ENCODE assay signal across 27 cellular contexts in the genomic region with DNA sequence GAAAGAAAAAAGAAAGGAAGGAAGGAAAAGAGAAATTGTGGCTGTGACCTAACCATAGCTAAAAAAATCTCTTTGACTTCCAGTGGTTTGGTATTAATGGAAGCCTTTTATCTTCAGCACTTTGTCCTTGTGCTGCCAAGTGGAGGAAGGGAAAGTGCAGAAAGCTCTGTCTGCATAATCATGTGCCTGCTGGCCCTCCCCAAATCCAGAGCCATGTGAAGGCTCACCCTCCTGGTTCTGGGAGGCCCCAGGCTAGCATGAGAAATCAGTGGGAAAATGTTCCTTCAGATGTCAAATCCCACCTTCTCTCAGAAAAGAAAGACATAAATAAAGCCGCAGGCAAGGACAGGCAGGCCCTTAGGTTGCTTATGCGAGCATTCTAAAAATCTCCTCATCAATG. TPM values are rescaled to one million over a fixed set of nuclear protein-coding genes. Genes with fewer than 3 reads are reported as not detected.
DNase-seq lines count a peak whose midpoint lies in the region; ATAC-seq lines count a peak whose summit lies in the region.
"Had no signal": no experiment of that assay in that cellular context is flagged by ENCODE, and none has a peak within 500 bp of the region (broad histone marks: within the 10 kb centered on the region; RNA-seq: fewer than 3 reads in every experiment).

No MANE protein-coding gene starts in this region.

- DNase-seq in COLO829 (ENCODE audit: low spot score) (peak; percentile 17), SK-MEL-5 (ENCODE audit: low read depth, low spot score) (peak; percentile 86), foreskin melanocyte (peak; percentile 85), left kidney (ENCODE audit: low read depth, low spot score) (peak; percentile 16), NCI-H2196 (lab: John Stamatoyannopoulos, UW; ENCODE audit: unreplicated experiment) (no peak), dedifferentiated amniotic fluid mesenchymal stem cell (ENCODE audit: extremely low spot score) (no peak)
- no peak for DNase-seq in stimulated activated CD4-positive, alpha-beta T cell treated with anti-CD3 and anti-CD28 coated beads, Interleukin-2, amount 100 ng/mL, for 48 hours
- DNase-seq: ACHN; activated CD4-positive, alpha-beta T cell treated with anti-CD3 and anti-CD28 coated beads, Interleukin-2, amount 50 U/mL, for 4 hours; activated CD4-positive, CD25-positive, alpha-beta regulatory T cell; activated effector memory CD4-positive, alpha-beta T cell treated with anti-CD3 and anti-CD28 coated beads, Interleukin-2, amount 50 U/mL, for 16 hours; BE2C; cerebellar nuclear complex; COR-L47; GF-D8; H7; left colon; naive B cell; NCI-H1105 treated with DMSO at 0.1 percent for 48 hours; NCI-H1930; NCI-H2227 treated with DMSO at 0.1 percent for 48 hours; NCI-H69; retina; stimulated activated CD4-positive, alpha-beta T cell treated with anti-CD3 and anti-CD28 coated beads, Interleukin-2, amount 100 ng/mL, for 24 hours; T-helper 1 cell had no signal

- no peak for ATAC-seq in HG02759 (IDR thresholded peaks at IDR 0.05; ENCODE audit: unreplicated experiment)
- ATAC-seq: K562, left colon had no signal

- in situ Hi-C loops in SK-MEL-5 (cut with HindIII; ENCODE audit: low pct_unique_long_range_greater_than_20kb, low sequenced_read_pairs), result no loop called here

RNA-seq across cellular contexts. Expression of gene BMPR2, which starts 48.2 kb away (rescaled TPM):
- 11.4 and 13.0 TPM in 2 replicates for total RNA-seq in SK-MEL-5 (2014; rRNA removed; shearing (Covaris generic))
- polyA plus RNA-seq in SK-MEL-5 (2015; cell fraction: cytosol; rRNA removed), result 14.0 and 23.5 TPM in 2 replicates
- polyA plus RNA-seq in SK-MEL-5 (2015; cell fraction: nucleus; rRNA removed), result 3.5 and 3.7 TPM in 2 replicates

Comparison
In these comparisons a context has a peak if more than half of its experiments do, and no peak if none do; other contexts are left out.
1. DNase-seq: peak in COLO829 (single experiment), SK-MEL-5 (single experiment), foreskin melanocyte (single experiment) and left kidney (single experiment); none in NCI-H2196 (single experiment), dedifferentiated amniotic fluid mesenchymal stem cell (single experiment) and stimulated activated CD4-positive, alpha-beta T cell treated with anti-CD3 and anti-CD28 coated beads, Interleukin-2, amount 100 ng/mL, for 48 hours (0 of 2).